8 cellular contexts compared by ENCODE assay signal in the genomic region with DNA sequence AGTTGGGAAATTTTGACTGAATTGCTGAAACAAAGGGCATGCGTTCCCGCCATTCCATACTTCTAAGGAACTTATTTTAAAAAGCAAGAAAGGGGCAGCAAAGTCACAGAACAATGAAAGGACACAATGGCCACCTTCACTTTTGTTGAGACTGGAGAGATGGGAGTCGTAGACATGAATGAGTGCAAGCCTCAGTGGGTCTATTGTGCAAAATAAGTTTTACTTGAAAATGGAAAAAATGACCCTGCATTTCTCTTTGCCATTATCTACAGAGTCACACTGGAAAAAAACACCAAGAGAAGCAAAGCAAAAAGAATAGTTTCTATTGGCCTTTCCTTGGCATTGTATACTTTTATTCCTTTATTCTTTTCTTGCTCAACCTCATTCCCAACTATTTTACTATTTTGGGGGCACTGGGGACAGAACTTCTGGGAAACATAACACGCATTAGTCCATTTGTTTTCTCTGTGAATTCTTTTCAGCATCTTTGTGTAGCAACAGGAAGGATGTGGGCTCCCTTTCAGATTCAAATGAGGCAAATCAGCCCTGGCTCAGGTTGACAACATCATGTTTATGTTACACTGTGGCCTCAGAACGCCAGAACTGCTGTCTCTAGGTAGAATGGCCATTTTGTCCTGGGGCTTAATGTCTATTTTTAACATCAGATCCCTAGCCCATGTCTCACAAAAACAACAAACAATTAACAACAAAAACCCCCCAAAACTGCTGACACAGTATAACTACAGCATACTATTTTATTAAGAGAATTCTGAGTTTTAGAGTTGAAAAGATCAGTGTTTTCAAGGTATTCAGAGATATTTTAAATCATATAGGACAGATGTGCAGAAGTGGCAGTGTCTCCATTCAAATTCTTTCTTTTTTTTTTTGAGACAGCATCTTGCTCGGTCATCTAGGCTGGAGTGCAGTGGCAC.
DNase-seq lines count a peak whose midpoint lies in the region; ATAC-seq, FAIRE-seq and TF ChIP-seq lines count a peak whose summit lies in the region.

No MANE protein-coding gene starts in this region.

- H3K4me1 Mint-ChIP-seq in activated T-cell treated with anti-CD3 and anti-CD28 coated beads, Interleukin-2, amount 50 U/mL, for 4 hours (ENCODE audit: low read depth): peaks cover 95% of the 10 kb centered on the region
- peaks cover 92% of the 10 kb centered on the region for H3K4me1 Mint-ChIP-seq in activated naive CD4-positive, alpha-beta T cell treated with anti-CD3 and anti-CD28 coated beads, Interleukin-2, amount 10 ng/mL, durations not matched to agents 7 days and 5 days

- H3K9ac ChIP-seq in mucosa of rectum (ENCODE audit: low read depth in 1 of 2, low read length in 2 of 2) (no peak overlapping the region), kidney (ENCODE audit: low read length in 2 of 2) (no peak overlapping the region)

- H3K4me3 ChIP-seq in mucosa of rectum (ENCODE audit: low read length in 2 of 2) (no peak overlapping the region), suprapubic skin (no peak overlapping the region), kidney (ENCODE audit: low read length in 2 of 2) (no peak overlapping the region), testis (no peak overlapping the region)

- no peaks in the 10 kb centered on the region for H3K9me3 Mint-ChIP-seq in activated T-cell treated with anti-CD3 and anti-CD28 coated beads, Interleukin-2, amount 50 U/mL, for 4 hours
- no peaks in the 10 kb centered on the region for H3K9me3 Mint-ChIP-seq in activated naive CD4-positive, alpha-beta T cell treated with anti-CD3 and anti-CD28 coated beads, Interleukin-2, amount 10 ng/mL, durations not matched to agents 7 days and 5 days

- TF ChIP-seq POLR2A in suprapubic skin (IDR thresholded peaks at IDR 0.05): no peak
- no peak for TF ChIP-seq POLR2A in testis (IDR thresholded peaks at IDR 0.05)

- CTCF ChIA-PET in activated naive CD4-positive, alpha-beta T cell treated with anti-CD3 and anti-CD28 coated beads, Interleukin-2, amount 10 ng/mL, durations not matched to agents 7 days and 5 days (lab: Charles Lee): interaction anchor here (2.6 kb wide), 1 partner anchor 10 kb away, joined by 6 read pairs; no protein-coding TSS in a partner anchor

- no peaks in the 10 kb centered on the region for H3K9me3 ChIP-seq in mucosa of rectum (ENCODE audit: control insufficient read depth in 2 of 2, low read length in 2 of 2)
- no peaks in the 10 kb centered on the region for H3K9me3 ChIP-seq in suprapubic skin
- H3K9me3 ChIP-seq in kidney (ENCODE audit: control insufficient read depth in 1 of 2, low read length in 2 of 2): no peaks in the 10 kb centered on the region
- H3K9me3 ChIP-seq in testis: no peaks in the 10 kb centered on the region

- intact Hi-C loops in kidney (cut with DNase I) (no loop called here), testis (cut with DNase I; ENCODE audit: low total_unique reads) (no loop called here)

- peak overlapping the region; percentile 49 for H3K4me3 Mint-ChIP-seq in activated T-cell treated with anti-CD3 and anti-CD28 coated beads, Interleukin-2, amount 50 U/mL, for 4 hours
- H3K4me3 Mint-ChIP-seq in activated naive CD4-positive, alpha-beta T cell treated with anti-CD3 and anti-CD28 coated beads, Interleukin-2, amount 10 ng/mL, durations not matched to agents 7 days and 5 days: peak overlapping the region; percentile 38

- H3K27ac ChIP-seq in mucosa of rectum (ENCODE audit: low read depth in 2 of 2, low read length in 2 of 2) (peak overlapping the region; percentile 54 to 62), suprapubic skin (no peak overlapping the region), kidney (ENCODE audit: low read depth in 2 of 2, low read length in 2 of 2) (peak overlapping the region in 1 of 2 donors; percentile 13), testis (no peak overlapping the region)

- H3K36me3 Mint-ChIP-seq in activated T-cell treated with anti-CD3 and anti-CD28 coated beads, Interleukin-2, amount 50 U/mL, for 4 hours (ENCODE audit: insufficient read depth): peaks cover 58% of the 10 kb centered on the region
- H3K36me3 Mint-ChIP-seq in activated naive CD4-positive, alpha-beta T cell treated with anti-CD3 and anti-CD28 coated beads, Interleukin-2, amount 10 ng/mL, durations not matched to agents 7 days and 5 days: peaks cover 62% of the 10 kb centered on the region

- TF ChIP-seq CTCF in suprapubic skin (IDR thresholded peaks at IDR 0.05) (no peak), kidney (IDR thresholded peaks at IDR 0.05; ENCODE audit: borderline replicate concordance, extremely low read depth, insufficient read depth) (no peak), testis (IDR thresholded peaks at IDR 0.05) (no peak)

- H3K4me1 ChIP-seq in mucosa of rectum (ENCODE audit: control insufficient read depth in 2 of 2, insufficient read depth in 2 of 2, low read length in 2 of 2) (no peaks in the 10 kb centered on the region), suprapubic skin (peaks cover 5% of the 10 kb centered on the region), kidney (ENCODE audit: control insufficient read depth in 1 of 2, insufficient read depth in 1 of 2, low read depth in 1 of 2, low read length in 2 of 2) (peaks cover 0 to 5% of the 10 kb centered on the region in 2 donors), testis (no peaks in the 10 kb centered on the region)

- peak; percentile 84 to 86 for ATAC-seq in activated T-cell treated with anti-CD3 and anti-CD28 coated beads, Interleukin-2, amount 50 U/mL, for 4 hours
- peak; percentile 83 for ATAC-seq in HG03439 (IDR thresholded peaks at IDR 0.05; ENCODE audit: unreplicated experiment)

- H3K27me3 Mint-ChIP-seq in activated T-cell treated with anti-CD3 and anti-CD28 coated beads, Interleukin-2, amount 50 U/mL, for 4 hours (ENCODE audit: low read depth): no peaks in the 10 kb centered on the region
- no peaks in the 10 kb centered on the region for H3K27me3 Mint-ChIP-seq in activated naive CD4-positive, alpha-beta T cell treated with anti-CD3 and anti-CD28 coated beads, Interleukin-2, amount 10 ng/mL, durations not matched to agents 7 days and 5 days

- TF ChIP-seq EP300 in suprapubic skin (IDR thresholded peaks at IDR 0.05): no peak

- DNase-seq in activated T-cell treated with anti-CD3 and anti-CD28 coated beads, Interleukin-2, amount 50 U/mL, for 4 hours: no peak
- DNase-seq in activated T-cell treated with anti-CD3 and anti-CD28 coated beads, Interleukin-2, amount 50 U/mL, for 1 hour: no peak
- peak; percentile 74 for DNase-seq in activated naive CD4-positive, alpha-beta T cell treated with anti-CD3 and anti-CD28 coated beads, Interleukin-2, amount 10 ng/mL, durations not matched to agents 7 days and 5 days
- DNase-seq in suprapubic skin (ENCODE audit: low spot score in 2 of 2): no peak
- no peak for DNase-seq in kidney
- no peak for DNase-seq in testis

- no peak for FAIRE-seq in kidney (lab: Jason Lieb, UNC)

- H3K27me3 ChIP-seq in mucosa of rectum (ENCODE audit: control insufficient read depth in 2 of 2, insufficient read depth in 2 of 2, low read length in 2 of 2) (peaks cover 0 to 2% of the 10 kb centered on the region in 2 donors), suprapubic skin (no peaks in the 10 kb centered on the region), testis (no peaks in the 10 kb centered on the region)

- H3K36me3 ChIP-seq in mucosa of rectum (ENCODE audit: control insufficient read depth in 2 of 2, insufficient read depth in 2 of 2, low read length in 2 of 2): no peaks in the 10 kb centered on the region
- H3K36me3 ChIP-seq in suprapubic skin: no peaks in the 10 kb centered on the region
- no peaks in the 10 kb centered on the region for H3K36me3 ChIP-seq in kidney (ENCODE audit: control insufficient read depth in 1 of 2, insufficient read depth in 2 of 2, low read length in 2 of 2)
- H3K36me3 ChIP-seq in testis (ENCODE audit: low read depth, missing control alignments): no peaks in the 10 kb centered on the region

- H3K27ac Mint-ChIP-seq in activated naive CD4-positive, alpha-beta T cell treated with anti-CD3 and anti-CD28 coated beads, Interleukin-2, amount 10 ng/mL, durations not matched to agents 7 days and 5 days: peak overlapping the region; percentile 94

- 81% methylated on average over 6 of the region's 6 CpGs for WGBS in suprapubic skin
- 84% methylated on average over 6 of the region's 6 CpGs for WGBS in testis, 2 donors

Comparison
In these comparisons a context has a peak if more than half of its experiments do, and no peak if none do; other contexts are left out.
1. H3K27ac ChIP-seq: peak in mucosa of rectum (2 of 2); none in suprapubic skin (single experiment) and testis (0 of 2).